16 cellular contexts compared by ENCODE assay signal in genomic region chr5:175521313-175521833, GRCh38. TPM values are rescaled to one million over a fixed set of nuclear protein-coding genes. Genes with fewer than 3 reads are reported as not detected.
DNase-seq lines count a peak whose midpoint lies in the region; ATAC-seq lines count a peak whose summit lies in the region.
"Had no signal": no experiment of that assay in that cellular context is flagged by ENCODE, and none has a peak within 500 bp of the region (broad histone marks: within the 10 kb centered on the region; RNA-seq: fewer than 3 reads in every experiment).

No MANE protein-coding gene starts in this region.

- peak; percentile 70 to 74 for ATAC-seq in activated T-cell treated with anti-CD3 and anti-CD28 coated beads, Interleukin-2, amount 50 U/mL, for 72 hours (replicated peaks in 1 of 2)
- peak; percentile 90 for ATAC-seq in effector memory CD8-positive, alpha-beta T cell (replicated peaks)
- no peak for ATAC-seq in HG03025 (IDR thresholded peaks at IDR 0.05; ENCODE audit: low FRiP score, unreplicated experiment)

- peaks cover 89% of the 10 kb centered on the region for H3K4me1 Mint-ChIP-seq in activated T-cell treated with anti-CD3 and anti-CD28 coated beads, Interleukin-2, amount 50 U/mL, for 72 hours (ENCODE audit: low read depth)
- H3K4me1 Mint-ChIP-seq in effector memory CD8-positive, alpha-beta T cell (ENCODE audit: low read depth in 2 of 2): peaks cover 35 to 59% of the 10 kb centered on the region in 2 donors

- H3K9me3 Mint-ChIP-seq in activated T-cell treated with anti-CD3 and anti-CD28 coated beads, Interleukin-2, amount 50 U/mL, for 72 hours: peaks cover 3 to 8% of the 10 kb centered on the region in 2 donors
- H3K9me3 Mint-ChIP-seq in effector memory CD8-positive, alpha-beta T cell: peaks cover 3 to 8% of the 10 kb centered on the region in 2 donors

- peak overlapping the region; percentile 81 to 86 for H3K4me3 Mint-ChIP-seq in activated T-cell treated with anti-CD3 and anti-CD28 coated beads, Interleukin-2, amount 50 U/mL, for 72 hours
- H3K4me3 Mint-ChIP-seq in effector memory CD8-positive, alpha-beta T cell: peak overlapping the region; percentile 74 to 81

- DNase-seq in activated CD4-positive, alpha-beta T cell treated with anti-CD3 and anti-CD28 coated beads for 4 hours: peak; percentile 35 to 40
- DNase-seq in activated CD4-positive, alpha-beta T cell treated with anti-CD3 and anti-CD28 coated beads, Interleukin-2, amount 50 U/mL, for 1 hour: no peak
- peak; percentile 41 to 51 for DNase-seq in activated T-cell treated with anti-CD3 and anti-CD28 coated beads, Interleukin-2, amount 50 U/mL, for 72 hours
- DNase-seq in effector memory CD8-positive, alpha-beta T cell: peak in 2 of 3 experiments; percentile 17 to 18
- peak; percentile 29 for DNase-seq in stimulated activated naive CD4-positive, alpha-beta T cell treated with Interleukin-2 at 50 U/mL for 16 hours (lab: John Stamatoyannopoulos, UW)
- no peak for DNase-seq in mucosa of gallbladder (ENCODE audit: low spot score)
- DNase-seq in NOMO-1 treated with dmso at 0.1 percent for 144 hours (lab: John Stamatoyannopoulos, UW; ENCODE audit: unreplicated experiment): no peak
- DNase-seq: activated CD4-positive, CD25-positive, alpha-beta regulatory T cell; aorta; Kasumi-1; NCI-H187; NCI-H510A treated with DMSO at 0.1 percent for 48 hours; PC-9; upper lobe of left lung had no signal

- H3K27me3 Mint-ChIP-seq in activated T-cell treated with anti-CD3 and anti-CD28 coated beads, Interleukin-2, amount 50 U/mL, for 72 hours (ENCODE audit: low read depth): no peaks in the 10 kb centered on the region
- H3K27me3 Mint-ChIP-seq in effector memory CD8-positive, alpha-beta T cell: no peaks in the 10 kb centered on the region
- H3K27me3 Mint-ChIP-seq: progenitor cell of endocrine pancreas had no signal

- peaks cover 36 to 57% of the 10 kb centered on the region in 2 donors for H3K36me3 Mint-ChIP-seq in activated T-cell treated with anti-CD3 and anti-CD28 coated beads, Interleukin-2, amount 50 U/mL, for 72 hours (ENCODE audit: insufficient read depth in 2 of 2)
- peaks cover 33% of the 10 kb centered on the region for H3K36me3 Mint-ChIP-seq in effector memory CD8-positive, alpha-beta T cell (ENCODE audit: insufficient read depth)

- H3K27ac Mint-ChIP-seq in activated T-cell treated with anti-CD3 and anti-CD28 coated beads, Interleukin-2, amount 50 U/mL, for 72 hours: peak overlapping the region; percentile 97
- H3K27ac Mint-ChIP-seq in effector memory CD8-positive, alpha-beta T cell: peak overlapping the region; percentile 79 to 89
- H3K27ac Mint-ChIP-seq: progenitor cell of endocrine pancreas had no signal

RNA-seq across cellular contexts. Expression of gene SFXN1, which starts 43.0 kb away (rescaled TPM):
- total RNA-seq in activated T-cell treated with anti-CD3 and anti-CD28 coated beads, Interleukin-2, amount 50 U/mL, for 72 hours: 100 to 1,000 TPM; 150 to 151 TPM
- total RNA-seq in mucosa of gallbladder: 42.7 TPM

Comparison
In these comparisons a context has a peak if more than half of its experiments do, and no peak if none do; other contexts are left out.
1. DNase-seq: peak in activated CD4-positive, alpha-beta T cell treated with anti-CD3 and anti-CD28 coated beads for 4 hours (2 of 2), activated T-cell treated with anti-CD3 and anti-CD28 coated beads, Interleukin-2, amount 50 U/mL, for 72 hours (2 of 2), effector memory CD8-positive, alpha-beta T cell (2 of 3) and stimulated activated naive CD4-positive, alpha-beta T cell treated with Interleukin-2 at 50 U/mL for 16 hours (single experiment); none in activated CD4-positive, alpha-beta T cell treated with anti-CD3 and anti-CD28 coated beads, Interleukin-2, amount 50 U/mL, for 1 hour (single experiment), mucosa of gallbladder (single experiment) and NOMO-1 treated with dmso at 0.1 percent for 144 hours (single experiment).